8 cellular contexts compared by ENCODE assay signal in genomic region chr13:28719227-28719562, GRCh38. TPM values are rescaled to one million over a fixed set of nuclear protein-coding genes. Genes with fewer than 3 reads are reported as not detected.
A peak's percentile ranks its signal among the peaks of the same experiment; 100 is the strongest.
DNase-seq lines count a peak whose midpoint lies in the region; ATAC-seq and TF ChIP-seq lines count a peak whose summit lies in the region.

No MANE protein-coding gene starts in this region.

- no peak for ATAC-seq in stimulated activated naive CD8-positive, alpha-beta T cell treated with anti-CD3 and anti-CD28 coated beads, Interleukin-15, Interleukin-2, amounts not matched to agents 100 U/mL and 50 U/mL, for 24 hours
- ATAC-seq in mucosa of descending colon (no peak), GM18909 (IDR thresholded peaks at IDR 0.05; ENCODE audit: poor library complexity, unreplicated experiment) (no peak)

- DNase-seq in stimulated activated naive CD8-positive, alpha-beta T cell treated with anti-CD3 and anti-CD28 coated beads, Interleukin-15, Interleukin-2, amounts not matched to agents 100 U/mL and 50 U/mL, for 24 hours, result no peak
- DNase-seq in mammary epithelial cell, result no peak
- no peak for DNase-seq in mucosa of descending colon
- DNase-seq in Kasumi-1 (lab: John Stamatoyannopoulos, UW), result no peak
- DNase-seq in cerebellum (ENCODE audit: low spot score), result no peak
- DNase-seq in NCI-H187 (lab: John Stamatoyannopoulos, UW), result no peak

- CTCF ChIA-PET in mammary epithelial cell (lab: Charles Lee; ENCODE audit: low non-redundant PET), result no interaction called here

- peaks cover 33% of the 10 kb centered on the region for H3K4me1 Mint-ChIP-seq in stimulated activated naive CD8-positive, alpha-beta T cell treated with anti-CD3 and anti-CD28 coated beads, Interleukin-15, Interleukin-2, amounts not matched to agents 100 ng/mL and 50 ng/mL, for 24 hours (ENCODE audit: low read depth)

- H3K27ac ChIP-seq in mammary epithelial cell (ENCODE audit: insufficient read depth, low read depth, low read length), result no peak overlapping the region

- no TSS peak for BruUV-seq in mammary epithelial cell (replicated peaks; lab: Mats Ljungman, UMichigan)

- no peaks in the 10 kb centered on the region for H4K20me1 ChIP-seq in mammary epithelial cell (ENCODE audit: insufficient read depth, low read length)

- intact Hi-C loops in mammary epithelial cell (cut with micrococcal nuclease), result loop anchor here (2.0 kb wide), 1 partner anchor 34 kb away; no protein-coding TSS in a partner anchor
- intact Hi-C loops in mucosa of descending colon (cut with DNase I, micrococcal nuclease), result no loop called here

- peak overlapping the region; percentile 99 for H2AFZ ChIP-seq in mammary epithelial cell (ENCODE audit: low read depth, low read length)

- H3K79me2 ChIP-seq in mammary epithelial cell (ENCODE audit: insufficient read depth, low read length), result no peaks in the 10 kb centered on the region

- dilution Hi-C loops in mammary epithelial cell (cut with HindIII; ENCODE audit: low sequenced_read_pairs), result no loop called here

- no peaks in the 10 kb centered on the region for H3K36me3 Mint-ChIP-seq in stimulated activated naive CD8-positive, alpha-beta T cell treated with anti-CD3 and anti-CD28 coated beads, Interleukin-15, Interleukin-2, amounts not matched to agents 100 ng/mL and 50 ng/mL, for 24 hours (ENCODE audit: low read depth)

- TF ChIP-seq CTCF in mammary epithelial cell (conservative IDR thresholded peaks at IDR 0.05 in 1 of 2, IDR thresholded peaks at IDR 0.05 in 1 of 2; ENCODE audit: extremely low read depth in 1 of 2, insufficient read depth in 1 of 2, low read depth in 1 of 2, low read length in 2 of 2) (no peak), mucosa of descending colon (IDR thresholded peaks at IDR 0.05) (peak; percentile 1)

- peak overlapping the region; percentile 92 for H3K4me3 Mint-ChIP-seq in stimulated activated naive CD8-positive, alpha-beta T cell treated with anti-CD3 and anti-CD28 coated beads, Interleukin-15, Interleukin-2, amounts not matched to agents 100 ng/mL and 50 ng/mL, for 24 hours

- H3K9ac ChIP-seq in mammary epithelial cell (ENCODE audit: insufficient read depth, low read length), result no peak overlapping the region

- H3K4me2 ChIP-seq in mammary epithelial cell (ENCODE audit: insufficient read depth, low read depth, low read length), result peak overlapping the region; percentile 99

- H3K9me3 ChIP-seq in mammary epithelial cell (replicated peaks; ENCODE audit: insufficient read depth, low read length) (no peaks in the 10 kb centered on the region), mucosa of descending colon (no peaks in the 10 kb centered on the region)

- H3K36me3 ChIP-seq in mammary epithelial cell (ENCODE audit: insufficient read depth, low read length) (no peaks in the 10 kb centered on the region), mucosa of descending colon (ENCODE audit: low read depth) (no peaks in the 10 kb centered on the region)

- no peaks in the 10 kb centered on the region for H3K27me3 Mint-ChIP-seq in stimulated activated naive CD8-positive, alpha-beta T cell treated with anti-CD3 and anti-CD28 coated beads, Interleukin-15, Interleukin-2, amounts not matched to agents 100 ng/mL and 50 ng/mL, for 24 hours

- H3K4me3 ChIP-seq in mammary epithelial cell (replicated peaks in 1 of 3; ENCODE audit: insufficient read depth in 1 of 3, low read depth in 2 of 3, low read length in 3 of 3) (peak overlapping the region; percentile 60 to 66 (median 63)), mucosa of descending colon (peak overlapping the region; percentile 54)

- 22% methylated on average over 8 of the region's 9 CpGs for WGBS in mammary epithelial cell (ENCODE audit: low coverage, missing lambda C conversion rate)

- H3K4me1 ChIP-seq in mammary epithelial cell (ENCODE audit: insufficient read depth, low read length) (peaks cover 31% of the 10 kb centered on the region), mucosa of descending colon (ENCODE audit: low read depth) (peaks cover 11% of the 10 kb centered on the region)

- peak overlapping the region; percentile 94 for H3K27ac Mint-ChIP-seq in stimulated activated naive CD8-positive, alpha-beta T cell treated with anti-CD3 and anti-CD28 coated beads, Interleukin-15, Interleukin-2, amounts not matched to agents 100 ng/mL and 50 ng/mL, for 24 hours

- no peaks in the 10 kb centered on the region for H3K27me3 ChIP-seq in mammary epithelial cell (ENCODE audit: insufficient read depth, low read length)

- in situ Hi-C loops in mammary epithelial cell (cut with MboI; ENCODE audit: low sequenced_read_pairs in 2 of 2), result no loop called here

- no peaks in the 10 kb centered on the region for H3K9me3 Mint-ChIP-seq in stimulated activated naive CD8-positive, alpha-beta T cell treated with anti-CD3 and anti-CD28 coated beads, Interleukin-15, Interleukin-2, amounts not matched to agents 100 ng/mL and 50 ng/mL, for 24 hours

RNA-seq across cellular contexts. Expression of gene SLC46A3, which starts 0.4 kb away (rescaled TPM):
- total RNA-seq in mammary epithelial cell (1 to 10 TPM; 1.9 to 5.5 TPM), mucosa of descending colon (10 to 100 TPM; 43.0 to 65.5 (median 46.3) TPM), cerebellum (4.4 TPM)
- 3.5 TPM for polyA plus RNA-seq in mammary epithelial cell
- not detected for polyA minus RNA-seq in mammary epithelial cell
